ENCODE assay signal across 1 cellular context in genomic region chr10:69215405-69216176, GRCh38.
TF ChIP-seq lines count a peak whose summit lies in the region.

No MANE protein-coding gene starts in this region.

TF ChIP-seq in K562, 482 proteins besides CTCF, POLR2A, EP300 and RAD21 (continued from another document and continues in another):
- TF ChIP-seq PRDM10 (IDR thresholded peaks at IDR 0.05; ENCODE audit: partially characterized antibody), result no peak
- TF ChIP-seq IFI16 (CRISPR knock-in tag; IDR thresholded peaks at IDR 0.05), result no peak
- TF ChIP-seq NFIX (CRISPR knock-in tag; IDR thresholded peaks at IDR 0.05; ENCODE audit: low read depth), result no peak
- no peak for TF ChIP-seq CCNT2 (IDR thresholded peaks at IDR 0.05; ENCODE audit: borderline replicate concordance, extremely low read depth, insufficient read length, low read depth, low read length)
- peak; percentile 53; the same call in 1 of the 2 replicates for TF ChIP-seq SMARCA4 (IDR thresholded peaks at IDR 0.05)
- no peak for TF ChIP-seq RCOR1 (IDR thresholded peaks at IDR 0.05; ENCODE audit: borderline replicate concordance in 1 of 2, low read depth in 2 of 2, low read length in 2 of 2)
- no peak for TF ChIP-seq POLR2G (IDR thresholded peaks at IDR 0.05; ENCODE audit: low read depth, low read length)
- no peak for TF ChIP-seq ZNF347 (CRISPR knock-in tag; IDR thresholded peaks at IDR 0.05; ENCODE audit: low read depth)
- TF ChIP-seq ZC3H11A (IDR thresholded peaks at IDR 0.05; ENCODE audit: low read depth, low read length), result no peak
- TF ChIP-seq PHF20 (IDR thresholded peaks at IDR 0.05; ENCODE audit: partially characterized antibody), result no peak
- no peak for TF ChIP-seq UBTF (IDR thresholded peaks at IDR 0.05; ENCODE audit: borderline replicate concordance in 1 of 2, low read depth in 2 of 2, low read length in 2 of 2)
- TF ChIP-seq PPARD (CRISPR knock-in tag; IDR thresholded peaks at IDR 0.05), result no peak
- TF ChIP-seq SRSF7 (optimal IDR thresholded peaks at IDR 0.05; ENCODE audit: low read depth, low read length), result no peak
- TF ChIP-seq ZNF780A (CRISPR knock-in tag; IDR thresholded peaks at IDR 0.05), result no peak
- TF ChIP-seq KDM1A (IDR thresholded peaks at IDR 0.05), result no peak
- TF ChIP-seq PML (IDR thresholded peaks at IDR 0.05; ENCODE audit: low read length), result no peak
- TF ChIP-seq GTF2F1 (IDR thresholded peaks at IDR 0.05; ENCODE audit: low read depth, low read length), result no peak
- TF ChIP-seq ETV1 (tag; conservative IDR thresholded peaks at IDR 0.05; ENCODE audit: low read depth), result peak; percentile 78
- no peak for TF ChIP-seq FOXP4 (CRISPR knock-in tag; IDR thresholded peaks at IDR 0.05; ENCODE audit: borderline replicate concordance)
- no peak for TF ChIP-seq CREBBP (IDR thresholded peaks at IDR 0.05; ENCODE audit: low read depth, low read length)
- no peak for TF ChIP-seq RBM34 (IDR thresholded peaks at IDR 0.05; ENCODE audit: borderline replicate concordance, insufficient read depth, low read length)
- no peak for TF ChIP-seq FOXK1 (CRISPR knock-in tag; IDR thresholded peaks at IDR 0.05; ENCODE audit: borderline replicate concordance)
- no peak for TF ChIP-seq ZBTB7A (IDR thresholded peaks at IDR 0.05; ENCODE audit: borderline replicate concordance, control insufficient read depth, low read depth, low read length)
- no peak; the same call in 1 of the 2 replicates for TF ChIP-seq ZNF3 (CRISPR knock-in tag; IDR thresholded peaks at IDR 0.05)
- no peak for TF ChIP-seq ATF3 (IDR thresholded peaks at IDR 0.05)
- no peak for TF ChIP-seq ATF3 (CRISPR knock-in tag; conservative IDR thresholded peaks at IDR 0.05)
- no peak for TF ChIP-seq MNT (conservative IDR thresholded peaks at IDR 0.05)
- no peak for TF ChIP-seq HNRNPUL1 (IDR thresholded peaks at IDR 0.05; ENCODE audit: low read length)
- TF ChIP-seq MCM7 (IDR thresholded peaks at IDR 0.05), result no peak
- no peak for TF ChIP-seq SMARCB1 (IDR thresholded peaks at IDR 0.05; ENCODE audit: insufficient read length, low read depth)
- no peak for TF ChIP-seq CREB1 (IDR thresholded peaks at IDR 0.05)
- TF ChIP-seq CREB1 (CRISPR knock-in tag; IDR thresholded peaks at IDR 0.05), result no peak
- TF ChIP-seq NR2C2 (CRISPR knock-in tag; IDR thresholded peaks at IDR 0.05), result no peak
- peak; percentile 66; the same call in 1 of the 2 replicates for TF ChIP-seq NR2C2 (tag; IDR thresholded peaks at IDR 0.05)
- TF ChIP-seq MEF2A (IDR thresholded peaks at IDR 0.05; ENCODE audit: control insufficient read depth, low read depth, low read length), result no peak
- no peak for TF ChIP-seq CREB3L1 (IDR thresholded peaks at IDR 0.05; ENCODE audit: borderline replicate concordance, low read depth)
- TF ChIP-seq HMGXB4 (CRISPR knock-in tag; IDR thresholded peaks at IDR 0.05), result no peak
- 0 out of 2 replicates have a peak, but pooled peaks have one; percentile 20 for TF ChIP-seq MBD1 (CRISPR knock-in tag; IDR thresholded peaks at IDR 0.05)
- TF ChIP-seq ILK (tag; IDR thresholded peaks at IDR 0.05; ENCODE audit: borderline replicate concordance, low read depth), result no peak
- TF ChIP-seq ZNF316 (IDR thresholded peaks at IDR 0.05), result peak; percentile 96
- no peak for TF ChIP-seq E2F8 (IDR thresholded peaks at IDR 0.05; ENCODE audit: low read depth, partially characterized antibody)
- TF ChIP-seq ZNF124 (CRISPR knock-in tag; IDR thresholded peaks at IDR 0.05), result no peak
- no peak for TF ChIP-seq CHD2 (IDR thresholded peaks at IDR 0.05; ENCODE audit: low read depth, low read length)
- no peak for TF ChIP-seq ZBTB12 (CRISPR knock-in tag; IDR thresholded peaks at IDR 0.05)
- TF ChIP-seq LEF1 (IDR thresholded peaks at IDR 0.05), result peak; percentile 59; the same call in 1 of the 2 replicates
- no peak for TF ChIP-seq ZNF41 (CRISPR knock-in tag; conservative IDR thresholded peaks at IDR 0.05)
